Comparison of ENCODE assay signal across 17 cellular contexts in the genomic region with DNA sequence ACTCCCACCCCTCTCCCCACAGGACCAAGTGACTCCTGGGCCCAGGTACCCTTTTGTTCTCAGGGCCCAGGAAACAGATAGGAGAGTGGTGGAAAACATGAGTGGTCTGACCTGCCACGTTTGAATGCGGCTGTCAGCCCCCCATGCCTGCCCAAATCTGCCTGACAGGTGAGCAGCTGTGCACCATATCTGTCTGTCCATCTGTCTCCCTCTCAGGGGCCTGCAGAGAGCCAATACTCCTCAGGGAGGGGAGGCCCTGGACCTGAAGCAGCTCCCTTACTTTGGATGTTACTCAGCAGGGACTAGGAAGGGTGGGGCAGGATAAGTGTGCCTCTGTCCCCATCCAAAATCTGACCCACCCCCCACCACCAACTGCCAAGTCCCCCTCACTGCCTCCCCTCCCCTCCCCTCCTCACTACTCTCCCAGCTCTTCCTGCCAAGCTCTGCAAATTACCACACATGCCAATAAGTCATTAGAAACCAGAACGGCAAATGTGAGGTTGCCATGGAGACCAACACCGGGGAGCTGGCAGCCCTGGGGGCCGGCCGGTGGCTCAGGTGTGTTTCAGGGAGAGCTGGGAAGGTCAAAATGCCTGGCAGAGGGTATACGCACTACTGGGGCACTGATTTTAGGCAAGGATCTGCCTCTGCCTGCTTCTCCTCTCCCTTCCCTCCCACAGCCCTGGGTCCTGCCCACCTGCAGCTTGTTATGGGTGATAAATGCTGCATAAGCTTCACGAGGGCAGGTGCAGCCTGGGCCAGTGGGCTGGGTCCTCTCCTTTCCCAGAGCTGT. TPM values are rescaled to one million over a fixed set of nuclear protein-coding genes. Genes with fewer than 3 reads are reported as not detected.
A peak's percentile ranks its signal among the peaks of the same experiment; 100 is the strongest.
DNase-seq lines count a peak whose midpoint lies in the region; TF ChIP-seq lines count a peak whose summit lies in the region.
"Had no signal": no experiment of that assay in that cellular context is flagged by ENCODE, and none has a peak within 500 bp of the region (broad histone marks: within the 10 kb centered on the region; RNA-seq: fewer than 3 reads in every experiment).

No MANE protein-coding gene starts in this region.

- no peak overlapping the region for H3K4me3 ChIP-seq in BLaER1 treated with 17β-estradiol and CSF1 and Interleukin-3, amounts not matched to agents 10 nM and 100 nM
- H3K4me3 ChIP-seq: left ventricle myocardium inferior, Peyer's patch, tibial artery had no signal

- no peak overlapping the region for H3K4me3 Mint-ChIP-seq in chondrocyte (ENCODE audit: unreplicated experiment)
- H3K4me3 Mint-ChIP-seq: activated naive CD8-positive, alpha-beta T cell treated with anti-CD3 and anti-CD28 coated beads, Interleukin-2, amount 10 ng/mL, durations not matched to agents 7 days and 5 days; naive B cell had no signal

- peak overlapping the region in 1 of 11 experiments; percentile 32; a peak in 1 of 22 replicates for H3K27ac ChIP-seq in BLaER1 treated with 17β-estradiol and CSF1 and Interleukin-3, amounts not matched to agents 10 nM and 100 nM
- H3K27ac ChIP-seq: left ventricle myocardium inferior, Peyer's patch, tibial artery had no signal

- peak overlapping the region in 1 of 11 experiments; percentile 33; a peak in 1 of 22 replicates for H3K9ac ChIP-seq in BLaER1 treated with 17β-estradiol and CSF1 and Interleukin-3, amounts not matched to agents 10 nM and 100 nM

- peaks cover 33 to 63% (median 48%) of the 10 kb centered on the region in 10 experiments for H3K4me1 ChIP-seq in BLaER1 treated with 17β-estradiol and CSF1 and Interleukin-3, amounts not matched to agents 10 nM and 100 nM
- H3K4me1 ChIP-seq: left ventricle myocardium inferior, Peyer's patch had no signal

- H3K27ac Mint-ChIP-seq in chondrocyte (ENCODE audit: unreplicated experiment) = no peak overlapping the region
- H3K27ac Mint-ChIP-seq: activated naive CD8-positive, alpha-beta T cell treated with anti-CD3 and anti-CD28 coated beads, Interleukin-2, amount 10 ng/mL, durations not matched to agents 7 days and 5 days had no signal

- no peak for TF ChIP-seq CTCF in chondrocyte (IDR thresholded peaks at IDR 0.05)

- no peaks in the 10 kb centered on the region for H3K9me3 Mint-ChIP-seq in chondrocyte (ENCODE audit: low read depth)
- H3K9me3 Mint-ChIP-seq: activated naive CD8-positive, alpha-beta T cell treated with anti-CD3 and anti-CD28 coated beads, Interleukin-2, amount 10 ng/mL, durations not matched to agents 7 days and 5 days had no signal

- H3K27me3 Mint-ChIP-seq in chondrocyte (ENCODE audit: low read depth) = peaks cover 18% of the 10 kb centered on the region

- H3K36me3 ChIP-seq in BLaER1 treated with 17β-estradiol and CSF1 and Interleukin-3, amounts not matched to agents 10 nM and 100 nM = peaks cover 0 to 88% (median 31%) of the 10 kb centered on the region in 11 experiments; a peak in 14 of 22 replicates
- H3K36me3 ChIP-seq: left ventricle myocardium inferior, Peyer's patch, tibial artery had no signal

- peaks cover 3% of the 10 kb centered on the region for H3K4me1 Mint-ChIP-seq in chondrocyte (ENCODE audit: low read depth)
- H3K4me1 Mint-ChIP-seq: activated naive CD8-positive, alpha-beta T cell treated with anti-CD3 and anti-CD28 coated beads, Interleukin-2, amount 10 ng/mL, durations not matched to agents 7 days and 5 days; naive B cell had no signal

- H3K27me3 ChIP-seq in BLaER1 treated with 17β-estradiol and CSF1 and Interleukin-3, amounts not matched to agents 10 nM and 100 nM = no peaks in the 10 kb centered on the region
- H3K27me3 ChIP-seq: Peyer's patch had no signal

- DNase-seq in NCI-H1092 treated with DMSO at 0.1 percent for 48 hours (lab: John Stamatoyannopoulos, UW) = peak; percentile 83
- DNase-seq in NCI-H2227 (lab: John Stamatoyannopoulos, UW; ENCODE audit: unreplicated experiment) = peak; percentile 59
- peak; percentile 61 for DNase-seq in cerebellum (ENCODE audit: low spot score)
- DNase-seq in NCI-H187 treated with DMSO at 0.1 percent for 48 hours (lab: John Stamatoyannopoulos, UW) = no peak
- DNase-seq in NCI-H526 treated with DMSO at 0.1 percent for 48 hours (lab: John Stamatoyannopoulos, UW) = no peak
- no peak for DNase-seq in epidermal melanocyte (ENCODE audit: insufficient read length, low spot score)
- no peak for DNase-seq in chondrocyte (ENCODE audit: low spot score)
- DNase-seq: activated CD4-positive, alpha-beta T cell treated with anti-CD3 and anti-CD28 coated beads for 1 hour; activated naive CD8-positive, alpha-beta T cell treated with anti-CD3 and anti-CD28 coated beads, Interleukin-2, amount 10 ng/mL, durations not matched to agents 7 days and 5 days; activated T-cell treated with anti-CD3 and anti-CD28 coated beads for 4 hours; left ventricle myocardium inferior; naive B cell; Peyer's patch; right cardiac atrium had no signal

- H3K9me3 ChIP-seq in BLaER1 treated with 17β-estradiol and CSF1 and Interleukin-3, amounts not matched to agents 10 nM and 100 nM (replicated peaks in 1 of 11) = no peaks in the 10 kb centered on the region
- H3K9me3 ChIP-seq: left ventricle myocardium inferior, Peyer's patch, tibial artery had no signal

- H3K4me2 ChIP-seq in BLaER1 treated with 17β-estradiol and CSF1 and Interleukin-3, amounts not matched to agents 10 nM and 100 nM = peak overlapping the region in 8 of 11 experiments; percentile 32 to 60 (median 52); a peak in 16 of 22 replicates

- peaks cover 0 to 96% (median 61%) of the 10 kb centered on the region in 11 experiments; a peak in 15 of 22 replicates for H4K20me1 ChIP-seq in BLaER1 treated with 17β-estradiol and CSF1 and Interleukin-3, amounts not matched to agents 10 nM and 100 nM

- H3K36me3 Mint-ChIP-seq in chondrocyte (ENCODE audit: low read depth) = no peaks in the 10 kb centered on the region
- H3K36me3 Mint-ChIP-seq: activated naive CD8-positive, alpha-beta T cell treated with anti-CD3 and anti-CD28 coated beads, Interleukin-2, amount 10 ng/mL, durations not matched to agents 7 days and 5 days; naive B cell had no signal

RNA-seq across cellular contexts. Expression of a gene that starts 11.4 kb away (rescaled TPM):
- total RNA-seq in cerebellum (10.8 TPM), chondrocyte (3.3 to 5.9 TPM (median 4.6 TPM) in 3 replicates)
- total RNA-seq: activated naive CD8-positive, alpha-beta T cell treated with anti-CD3 and anti-CD28 coated beads, Interleukin-2, amount 10 ng/mL, durations not matched to agents 7 days and 5 days; MCF 10A had no signal

Comparison
In these comparisons a context has a peak if more than half of its experiments do, and no peak if none do; other contexts are left out.
1. DNase-seq: peak in NCI-H1092 treated with DMSO at 0.1 percent for 48 hours (single experiment), NCI-H2227 (single experiment) and cerebellum (single experiment); none in NCI-H187 treated with DMSO at 0.1 percent for 48 hours (single experiment), NCI-H526 treated with DMSO at 0.1 percent for 48 hours (single experiment), epidermal melanocyte (single experiment) and chondrocyte (single experiment).